In the genomic region with DNA sequence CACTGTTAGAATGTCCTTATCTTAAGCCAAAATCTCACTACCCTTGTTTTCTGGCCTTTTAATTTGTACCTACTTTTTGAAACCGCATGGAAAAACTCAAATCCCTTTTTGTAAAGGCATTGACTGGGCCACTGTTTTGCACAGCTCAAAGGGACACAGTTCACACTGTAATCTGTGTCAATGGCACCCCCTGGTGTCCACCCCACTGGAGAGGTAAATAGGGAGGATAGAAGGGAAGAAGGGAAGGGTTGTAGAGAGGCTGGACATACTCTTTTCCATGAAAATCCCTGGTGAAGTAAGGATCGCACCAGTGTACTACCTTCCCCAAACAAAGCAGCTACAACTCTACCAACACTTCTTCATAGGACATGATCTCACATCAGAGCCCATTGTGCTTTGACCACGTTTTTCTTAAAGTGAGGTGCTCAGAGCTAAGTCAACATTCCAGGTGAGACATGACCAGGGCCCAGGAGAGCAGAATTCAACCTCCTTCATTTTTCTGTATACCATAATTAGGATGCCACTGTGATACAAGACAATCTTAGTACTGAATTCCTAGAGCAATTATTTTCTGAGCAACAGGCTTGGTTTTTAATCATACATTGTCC, we compare ENCODE assay signal across 9 cellular contexts.
A peak's percentile ranks its signal among the peaks of the same experiment; 100 is the strongest.
DNase-seq lines count a peak whose midpoint lies in the region; ATAC-seq, FAIRE-seq and TF ChIP-seq lines count a peak whose summit lies in the region.
"Had no signal": no experiment of that assay in that cellular context is flagged by ENCODE, and none has a peak within 500 bp of the region (broad histone marks: within the 10 kb centered on the region; RNA-seq: fewer than 3 reads in every experiment).

No MANE protein-coding gene starts in this region.

- BruUV-seq in Calu3 (replicated peaks; lab: Mats Ljungman, UMichigan), result no TSS peak

- H3K27me3 Mint-ChIP-seq in Calu3 (ENCODE audit: unreplicated experiment), result no peaks in the 10 kb centered on the region

- TF ChIP-seq CTCF in Calu3 (IDR thresholded peaks at IDR 0.05; ENCODE audit: unreplicated experiment) (peak; percentile 75), left ventricle myocardium inferior (IDR thresholded peaks at IDR 0.05; ENCODE audit: borderline replicate concordance) (peak; percentile 85), retinal pigment epithelial cell (conservative IDR thresholded peaks at IDR 0.05; ENCODE audit: low read depth, low read length) (peak; percentile 84)

- H3K9me3 Mint-ChIP-seq in Calu3 (ENCODE audit: low read depth, unreplicated experiment), result no peaks in the 10 kb centered on the region
- H3K9me3 Mint-ChIP-seq: T-helper 1 cell treated with Interleukin-12 subunit alpha and Interleukin-12 subunit beta and Interleukin-4 antibody, amounts not matched to agents 30 μg/mL and 1 μg/mL, for 36 hours had no signal

- intact Hi-C loops in Calu3 (cut with micrococcal nuclease; ENCODE audit: unreplicated experiment), result loop anchor here (1.0 to 5.0 kb wide), 3 partner anchors 45 to 436 kb away; no protein-coding TSS in a partner anchor
- intact Hi-C loops in left ventricle myocardium inferior (cut with micrococcal nuclease), result loop anchor here (5.0 kb wide), 1 partner anchor 415 kb away; no protein-coding TSS in a partner anchor

- no peak overlapping the region for H3K4me3 Mint-ChIP-seq in Calu3 (ENCODE audit: low read depth, unreplicated experiment)
- H3K4me3 Mint-ChIP-seq: T-helper 1 cell treated with Interleukin-12 subunit alpha and Interleukin-12 subunit beta and Interleukin-4 antibody, amounts not matched to agents 30 μg/mL and 1 μg/mL, for 36 hours had no signal

- no peaks in the 10 kb centered on the region for H3K36me3 Mint-ChIP-seq in Calu3 (ENCODE audit: insufficient read depth, unreplicated experiment)

- H3K4me1 ChIP-seq in left ventricle myocardium inferior, result peaks cover 50% of the 10 kb centered on the region

- H3K4me3 ChIP-seq in left ventricle myocardium inferior (no peak overlapping the region), retinal pigment epithelial cell (ENCODE audit: low read length) (no peak overlapping the region)

- H3K4me1 Mint-ChIP-seq in Calu3 (ENCODE audit: low read depth, unreplicated experiment), result peaks cover 9% of the 10 kb centered on the region

- peak; percentile 80 for FAIRE-seq in H54 (lab: Jason Lieb, UNC)

- H3K27me3 ChIP-seq in left ventricle myocardium inferior (ENCODE audit: low read depth), result no peaks in the 10 kb centered on the region

- TF ChIP-seq POLR2A in H54 (IDR thresholded peaks at IDR 0.05; ENCODE audit: low read depth, low read length), result no peak

- peak overlapping the region; percentile 71 for H3K27ac ChIP-seq in left ventricle myocardium inferior (replicated peaks)

- H3K27ac Mint-ChIP-seq in Calu3 (ENCODE audit: unreplicated experiment), result no peak overlapping the region
- H3K27ac Mint-ChIP-seq: T-helper 1 cell treated with Interleukin-12 subunit alpha and Interleukin-12 subunit beta and Interleukin-4 antibody, amounts not matched to agents 30 μg/mL and 1 μg/mL, for 36 hours had no signal

- CTCF ChIA-PET in Calu3 (lab: Charles Lee), result interaction anchor here (0.5 to 2.6 kb wide), 22 partner anchors 10 to 442 kb away, joined by 3 to 79 read pairs (median 4); partner anchors contain the start of gene CDC42EP3

- DNase-seq in Calu3 (peak; percentile 90), H54 (ENCODE audit: insufficient read length, low spot score) (peak; percentile 57), NCI-H146 (lab: John Stamatoyannopoulos, UW) (peak; percentile 88), SW480 (ENCODE audit: low spot score) (peak; percentile 81), left ventricle myocardium inferior (peak; percentile 85), retinal pigment epithelial cell (ENCODE audit: low read depth) (peak; percentile 29)
- DNase-seq in activated naive CD8-positive, alpha-beta T cell treated with anti-CD3 and anti-CD28 coated beads, Interleukin-2, amount 50 U/mL, for 16 hours (ENCODE audit: low read depth, low spot score), result peak; percentile 72

- H3K9me3 ChIP-seq in left ventricle myocardium inferior (replicated peaks), result no peaks in the 10 kb centered on the region

- no peak for ATAC-seq in GM18519 (IDR thresholded peaks at IDR 0.05; ENCODE audit: low FRiP score, unreplicated experiment)

- H3K36me3 ChIP-seq in left ventricle myocardium inferior, result no peaks in the 10 kb centered on the region

Comparison
In these comparisons a context has a peak if more than half of its experiments do, and no peak if none do; other contexts are left out.
1. DNase-seq: peak in every context shown above with its lines; median percentile 90 in Calu3; 88 in NCI-H146; 85 in left ventricle myocardium inferior; 81 in SW480; 72 in activated naive CD8-positive, alpha-beta T cell treated with anti-CD3 and anti-CD28 coated beads, Interleukin-2, amount 50 U/mL, for 16 hours; 57 in H54; 29 in retinal pigment epithelial cell.